1 cellular context compared by ENCODE assay signal in genomic region chr6:7728855-7729590, GRCh38.
TF ChIP-seq lines count a peak whose summit lies in the region.

No MANE protein-coding gene starts in this region.

TF ChIP-seq in SK-N-SH, 30 proteins besides CTCF, POLR2A, EP300 and RAD21 (continued from another document):
- TF ChIP-seq, protein P1, sequence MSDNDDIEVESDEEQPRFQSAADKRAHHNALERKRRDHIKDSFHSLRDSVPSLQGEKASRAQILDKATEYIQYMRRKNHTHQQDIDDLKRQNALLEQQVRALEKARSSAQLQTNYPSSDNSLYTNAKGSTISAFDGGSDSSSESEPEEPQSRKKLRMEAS (IDR thresholded peaks at IDR 0.05; ENCODE audit: low read depth): no peak
- TF ChIP-seq SMC3 (IDR thresholded peaks at IDR 0.05; ENCODE audit: low read depth, low read length) (no peak), USF2 (IDR thresholded peaks at IDR 0.05; ENCODE audit: borderline replicate concordance, low read depth, low read length) (no peak), SIN3A (IDR thresholded peaks at IDR 0.05; ENCODE audit: borderline replicate concordance, low read depth, low read length) (no peak), RCOR1 (IDR thresholded peaks at IDR 0.05; ENCODE audit: low read length) (no peak), ELF1 (IDR thresholded peaks at IDR 0.05) (no peak)
- TF ChIP-seq, protein P2, sequence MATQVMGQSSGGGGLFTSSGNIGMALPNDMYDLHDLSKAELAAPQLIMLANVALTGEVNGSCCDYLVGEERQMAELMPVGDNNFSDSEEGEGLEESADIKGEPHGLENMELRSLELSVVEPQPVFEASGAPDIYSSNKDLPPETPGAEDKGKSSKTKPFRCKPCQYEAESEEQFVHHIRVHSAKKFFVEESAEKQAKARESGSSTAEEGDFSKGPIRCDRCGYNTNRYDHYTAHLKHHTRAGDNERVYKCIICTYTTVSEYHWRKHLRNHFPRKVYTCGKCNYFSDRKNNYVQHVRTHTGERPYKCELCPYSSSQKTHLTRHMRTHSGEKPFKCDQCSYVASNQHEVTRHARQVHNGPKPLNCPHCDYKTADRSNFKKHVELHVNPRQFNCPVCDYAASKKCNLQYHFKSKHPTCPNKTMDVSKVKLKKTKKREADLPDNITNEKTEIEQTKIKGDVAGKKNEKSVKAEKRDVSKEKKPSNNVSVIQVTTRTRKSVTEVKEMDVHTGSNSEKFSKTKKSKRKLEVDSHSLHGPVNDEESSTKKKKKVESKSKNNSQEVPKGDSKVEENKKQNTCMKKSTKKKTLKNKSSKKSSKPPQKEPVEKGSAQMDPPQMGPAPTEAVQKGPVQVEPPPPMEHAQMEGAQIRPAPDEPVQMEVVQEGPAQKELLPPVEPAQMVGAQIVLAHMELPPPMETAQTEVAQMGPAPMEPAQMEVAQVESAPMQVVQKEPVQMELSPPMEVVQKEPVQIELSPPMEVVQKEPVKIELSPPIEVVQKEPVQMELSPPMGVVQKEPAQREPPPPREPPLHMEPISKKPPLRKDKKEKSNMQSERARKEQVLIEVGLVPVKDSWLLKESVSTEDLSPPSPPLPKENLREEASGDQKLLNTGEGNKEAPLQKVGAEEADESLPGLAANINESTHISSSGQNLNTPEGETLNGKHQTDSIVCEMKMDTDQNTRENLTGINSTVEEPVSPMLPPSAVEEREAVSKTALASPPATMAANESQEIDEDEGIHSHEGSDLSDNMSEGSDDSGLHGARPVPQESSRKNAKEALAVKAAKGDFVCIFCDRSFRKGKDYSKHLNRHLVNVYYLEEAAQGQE (IDR thresholded peaks at IDR 0.05; ENCODE audit: low read depth, low read length): no peak
- TF ChIP-seq, protein P3, sequence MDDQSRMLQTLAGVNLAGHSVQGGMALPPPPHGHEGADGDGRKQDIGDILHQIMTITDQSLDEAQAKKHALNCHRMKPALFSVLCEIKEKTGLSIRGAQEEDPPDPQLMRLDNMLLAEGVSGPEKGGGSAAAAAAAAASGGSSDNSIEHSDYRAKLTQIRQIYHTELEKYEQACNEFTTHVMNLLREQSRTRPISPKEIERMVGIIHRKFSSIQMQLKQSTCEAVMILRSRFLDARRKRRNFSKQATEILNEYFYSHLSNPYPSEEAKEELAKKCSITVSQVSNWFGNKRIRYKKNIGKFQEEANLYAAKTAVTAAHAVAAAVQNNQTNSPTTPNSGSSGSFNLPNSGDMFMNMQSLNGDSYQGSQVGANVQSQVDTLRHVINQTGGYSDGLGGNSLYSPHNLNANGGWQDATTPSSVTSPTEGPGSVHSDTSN (IDR thresholded peaks at IDR 0.05): no peak
